In the genomic region with DNA sequence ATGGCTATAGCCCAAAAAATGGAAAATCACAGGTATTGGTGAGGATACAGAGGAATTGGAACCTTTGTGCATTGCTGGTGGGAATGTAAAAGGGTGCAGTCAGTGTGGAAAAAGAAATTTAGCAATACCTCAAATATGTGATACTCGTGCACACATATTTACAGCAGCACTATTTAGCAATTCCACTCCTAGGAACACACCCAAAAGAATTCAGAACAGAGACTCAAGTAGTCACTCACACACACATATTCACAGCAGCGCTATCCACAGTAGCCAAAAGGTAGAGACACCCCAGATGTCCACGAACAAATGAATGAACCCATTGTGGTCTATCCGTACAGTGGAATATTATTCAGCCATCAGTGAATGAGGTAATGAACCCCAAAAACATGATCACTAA, we compare ENCODE assay signal across 17 cellular contexts.
DNase-seq lines count a peak whose midpoint lies in the region; ATAC-seq, FAIRE-seq and TF ChIP-seq lines count a peak whose summit lies in the region.
"Had no signal": no experiment of that assay in that cellular context is flagged by ENCODE, and none has a peak within 500 bp of the region (broad histone marks: within the 10 kb centered on the region; RNA-seq: fewer than 3 reads in every experiment).

No MANE protein-coding gene starts in this region.

- no peaks in the 10 kb centered on the region for H3K79me2 ChIP-seq in endothelial cell of umbilical vein (ENCODE audit: control insufficient read depth, insufficient read depth, low read length)
- H3K79me2 ChIP-seq in osteoblast (ENCODE audit: insufficient read depth, low read length): peaks cover 3% of the 10 kb centered on the region

- peaks cover 75% of the 10 kb centered on the region for H3K4me1 ChIP-seq in left ventricle myocardium inferior
- peaks cover 14 to 76% (median 51%) of the 10 kb centered on the region in 12 donors for H3K4me1 ChIP-seq in heart left ventricle
- H3K4me1 ChIP-seq in endothelial cell of umbilical vein (ENCODE audit: control insufficient read depth, extremely low read depth, insufficient read depth, low read length): peaks cover 79% of the 10 kb centered on the region
- H3K4me1 ChIP-seq in osteoblast (ENCODE audit: insufficient read depth, low read length): peaks cover 37% of the 10 kb centered on the region
- peaks cover 8 to 43% (median 36%) of the 10 kb centered on the region in 4 donors for H3K4me1 ChIP-seq in upper lobe of left lung

- H3K9ac ChIP-seq in endothelial cell of umbilical vein (replicated peaks; ENCODE audit: extremely low read depth, insufficient read depth, low read length): peak overlapping the region; percentile 45

- dilution Hi-C loops in endothelial cell of umbilical vein (cut with MboI; ENCODE audit: extremely low pct_ligation_motif_present, low sequenced_read_pairs): no loop called here

- BruUV-seq in endothelial cell of umbilical vein (replicated peaks; lab: Mats Ljungman, UMichigan): no TSS peak

- H2AFZ ChIP-seq in endothelial cell of umbilical vein (ENCODE audit: low read depth, low read length) (no peak overlapping the region), osteoblast (ENCODE audit: low read length) (no peak overlapping the region)

- no peak for FAIRE-seq in endothelial cell of umbilical vein (lab: Jason Lieb, UNC)
- FAIRE-seq: D721Med had no signal

- H3K36me3 ChIP-seq in left ventricle myocardium inferior (peaks cover 17% of the 10 kb centered on the region), heart left ventricle (peaks cover 0 to 34% (median 14%) of the 10 kb centered on the region in 9 donors), endothelial cell of umbilical vein (ENCODE audit: control insufficient read depth in 2 of 2, extremely low read depth in 1 of 2, insufficient read depth in 2 of 2, low read length in 2 of 2) (peaks cover 0 to 2% of the 10 kb centered on the region in 2 experiments), osteoblast (ENCODE audit: insufficient read depth, low read length) (peaks cover 36% of the 10 kb centered on the region), upper lobe of left lung (peaks cover 0 to 17% (median 3%) of the 10 kb centered on the region in 4 donors)
- H3K36me3 ChIP-seq: breast epithelium, neutrophil, Peyer's patch had no signal

- no peaks in the 10 kb centered on the region for H4K20me1 ChIP-seq in endothelial cell of umbilical vein (replicated peaks; ENCODE audit: control insufficient read depth, extremely low read depth, insufficient read depth, low read length)
- peaks cover 2% of the 10 kb centered on the region for H4K20me1 ChIP-seq in osteoblast (ENCODE audit: insufficient read depth, low read length)

- H3K4me3 ChIP-seq in left ventricle myocardium inferior (no peak overlapping the region), heart left ventricle (no peak overlapping the region), endothelial cell of umbilical vein (replicated peaks in 1 of 3; ENCODE audit: insufficient read depth in 1 of 3, low read depth in 1 of 3, low read length in 3 of 3) (no peak overlapping the region), osteoblast (ENCODE audit: insufficient read depth, low read length) (no peak overlapping the region), upper lobe of left lung (no peak overlapping the region)
- H3K4me3 ChIP-seq: breast epithelium, lower lobe of right lung, Peyer's patch had no signal

- TF ChIP-seq EP300 in upper lobe of left lung (IDR thresholded peaks at IDR 0.05): no peak

- ATAC-seq in heart left ventricle (no peak), HG02623 (IDR thresholded peaks at IDR 0.05; ENCODE audit: unreplicated experiment) (no peak), upper lobe of left lung (ENCODE audit: low FRiP score in 2 of 2) (no peak)

- DNase-seq in left ventricle myocardium inferior (no peak), heart left ventricle (no peak), endothelial cell of umbilical vein (ENCODE audit: low read depth, low spot score) (no peak), osteoblast (ENCODE audit: insufficient read length, low spot score, missing footprints) (no peak), NOMO-1 treated with DMSO at 0.1 percent for 48 hours (lab: John Stamatoyannopoulos, UW; ENCODE audit: unreplicated experiment) (no peak), NCI-H774 (lab: John Stamatoyannopoulos, UW) (no peak), upper lobe of left lung (no peak)
- DNase-seq: C1 segment of cervical spinal cord; lower lobe of right lung; NCI-H2081 treated with DMSO at 0.1 percent for 48 hours; NCI-H446; Peyer's patch; stimulated activated CD4-positive, alpha-beta T cell treated with anti-CD3 and anti-CD28 coated beads, Interleukin-4, amount 100 ng/mL, for 24 hours had no signal

- intact Hi-C loops in left ventricle myocardium inferior (cut with micrococcal nuclease): no loop called here
- intact Hi-C loops in heart left ventricle (cut with DNase I): no loop called here
- intact Hi-C loops in endothelial cell of umbilical vein (cut with micrococcal nuclease): no loop called here

- 66 to 78% (median 74%) methylated on average over 4 of the region's 4 CpGs for WGBS in heart left ventricle, 4 donors
- 53 to 71% methylated on average over 4 of the region's 4 CpGs for WGBS in upper lobe of left lung, 2 donors

- peak overlapping the region; percentile 88 for H3K27ac ChIP-seq in left ventricle myocardium inferior (replicated peaks)
- peak overlapping the region in 4 of 12 donors; percentile 11 to 95 (median 43) for H3K27ac ChIP-seq in heart left ventricle
- peak overlapping the region; percentile 72 for H3K27ac ChIP-seq in endothelial cell of umbilical vein (ENCODE audit: insufficient read depth, low read depth, low read length)
- peak overlapping the region; percentile 67 for H3K27ac ChIP-seq in osteoblast (ENCODE audit: low read depth, low read length)
- peak overlapping the region in 2 of 4 donors; percentile 19 to 76 for H3K27ac ChIP-seq in upper lobe of left lung
- H3K27ac ChIP-seq: breast epithelium, neutrophil had no signal

- H3K27me3 ChIP-seq in left ventricle myocardium inferior (ENCODE audit: low read depth) (no peaks in the 10 kb centered on the region), heart left ventricle (peaks cover 0 to 7% (median 0%) of the 10 kb centered on the region in 9 donors), endothelial cell of umbilical vein (ENCODE audit: control insufficient read depth in 2 of 2, insufficient read depth in 2 of 2, low read length in 2 of 2) (no peaks in the 10 kb centered on the region), osteoblast (ENCODE audit: insufficient read depth, low read length) (no peaks in the 10 kb centered on the region), upper lobe of left lung (no peaks in the 10 kb centered on the region)
- H3K27me3 ChIP-seq: breast epithelium, Peyer's patch had no signal

- CTCF ChIA-PET in endothelial cell of umbilical vein (lab: Charles Lee): interaction anchor here (0.7 to 1.5 kb wide), 4 partner anchors 9 to 173 kb away, joined by 3 to 5 read pairs (median 4); no protein-coding TSS in a partner anchor

- TF ChIP-seq CTCF in left ventricle myocardium inferior (IDR thresholded peaks at IDR 0.05; ENCODE audit: borderline replicate concordance) (no peak), heart left ventricle (IDR thresholded peaks at IDR 0.05) (no peak), endothelial cell of umbilical vein (IDR thresholded peaks at IDR 0.05; ENCODE audit: extremely low read depth in 1 of 2, insufficient read depth in 1 of 2, low read depth in 1 of 2, low read length in 2 of 2) (no peak), osteoblast (IDR thresholded peaks at IDR 0.05; ENCODE audit: extremely low read depth, low read depth, low read length) (no peak), upper lobe of left lung (IDR thresholded peaks at IDR 0.05) (no peak)

- H3K9me3 ChIP-seq in left ventricle myocardium inferior (replicated peaks): no peaks in the 10 kb centered on the region
- H3K9me3 ChIP-seq in heart left ventricle: no peaks in the 10 kb centered on the region
- no peaks in the 10 kb centered on the region for H3K9me3 ChIP-seq in endothelial cell of umbilical vein (replicated peaks; ENCODE audit: control insufficient read depth, insufficient read depth, low read length)
- H3K9me3 ChIP-seq in osteoblast (ENCODE audit: low read depth, low read length): no peaks in the 10 kb centered on the region
- no peaks in the 10 kb centered on the region for H3K9me3 ChIP-seq in upper lobe of left lung
- H3K9me3 ChIP-seq: breast epithelium, lower lobe of right lung, neutrophil, Peyer's patch had no signal

- POLR2A ChIA-PET in endothelial cell of umbilical vein (lab: Charles Lee): no interaction called here

- H3K4me2 ChIP-seq in endothelial cell of umbilical vein (ENCODE audit: insufficient read depth, low read length) (peak overlapping the region; percentile 39), osteoblast (ENCODE audit: insufficient read depth, low read length) (peak overlapping the region; percentile 49)

- H3K9me1 ChIP-seq in endothelial cell of umbilical vein (replicated peaks; ENCODE audit: control insufficient read depth, extremely low read depth, insufficient read depth, low read length): no peaks in the 10 kb centered on the region

- no peak for TF ChIP-seq POLR2A in heart left ventricle (IDR thresholded peaks at IDR 0.05)
- TF ChIP-seq POLR2A in endothelial cell of umbilical vein (IDR thresholded peaks at IDR 0.05; ENCODE audit: low read depth, low read length): no peak
- TF ChIP-seq POLR2A in upper lobe of left lung (IDR thresholded peaks at IDR 0.05): no peak

TF ChIP-seq in endothelial cell of umbilical vein, 7 proteins besides CTCF, POLR2A, EP300 and RAD21:
- no peak for TF ChIP-seq MAX (IDR thresholded peaks at IDR 0.05; ENCODE audit: insufficient read depth, insufficient read length)
- TF ChIP-seq EZH2 (IDR thresholded peaks at IDR 0.05; ENCODE audit: borderline replicate concordance, low read depth, low read length, severe bottlenecking): no peak
- TF ChIP-seq FOS (IDR thresholded peaks at IDR 0.05; ENCODE audit: borderline replicate concordance, insufficient read depth, low read length): no peak
- TF ChIP-seq POLR2AphosphoS5 (IDR thresholded peaks at IDR 0.05; ENCODE audit: insufficient read depth, low read depth, low read length): no peak
- TF ChIP-seq JUN (IDR thresholded peaks at IDR 0.05; ENCODE audit: borderline replicate concordance, insufficient read depth, insufficient read length, low read depth): no peak
- TF ChIP-seq GATA2 (IDR thresholded peaks at IDR 0.05; ENCODE audit: insufficient read depth, insufficient read length, low read depth, low read length): no peak
- no peak for TF ChIP-seq MYC (IDR thresholded peaks at IDR 0.05; ENCODE audit: low read depth, low read length)
